In genomic region chr15:79004336-79004735, GRCh38 we compare ENCODE assay signal across 1 cellular context.
TF ChIP-seq lines count a peak whose summit lies in the region.

No MANE protein-coding gene starts in this region.

TF ChIP-seq in GM12878, 131 proteins besides CTCF, POLR2A, EP300 and RAD21 (continued from another document):
- TF ChIP-seq CHD2 (IDR thresholded peaks at IDR 0.05; ENCODE audit: borderline replicate concordance, low read depth, low read length) (peak; percentile 91), SMARCA5 (IDR thresholded peaks at IDR 0.05) (no peak; the same call in 1 of the 2 replicates), RCOR1 (conservative IDR thresholded peaks at IDR 0.05; ENCODE audit: low read depth, low read length) (0 out of 2 replicates have a peak, but pooled peaks have one; percentile 54), FOXM1 (IDR thresholded peaks at IDR 0.05; ENCODE audit: low read depth, low read length) (peak; percentile 90), CBX3 (IDR thresholded peaks at IDR 0.05; ENCODE audit: borderline replicate concordance, low read depth) (no peak), TAF1 (IDR thresholded peaks at IDR 0.05; ENCODE audit: borderline replicate concordance, low read depth, low read length) (no peak), NR2C2 (IDR thresholded peaks at IDR 0.05; ENCODE audit: borderline replicate concordance, control insufficient read depth, insufficient read length, low read depth) (no peak), YY1 (IDR thresholded peaks at IDR 0.05; ENCODE audit: low read depth, low read length) (peak; percentile 46; the same call in 1 of the 2 replicates), CEBPB (IDR thresholded peaks at IDR 0.05; ENCODE audit: borderline replicate concordance in 1 of 2, low read depth in 2 of 2, low read length in 2 of 2) (0 out of 4 replicates have a peak, but pooled peaks of 1 of the 2 experiments have one; percentile 35), POU2F2 (IDR thresholded peaks at IDR 0.05; ENCODE audit: borderline replicate concordance, low read depth, low read length) (peak; percentile 99), BRCA1 (IDR thresholded peaks at IDR 0.05; ENCODE audit: low read depth, low read length) (no peak), STAT1 (conservative IDR thresholded peaks at IDR 0.05) (no peak), ELK1 (IDR thresholded peaks at IDR 0.05; ENCODE audit: low read depth, low read length) (no peak), NR2C1 (IDR thresholded peaks at IDR 0.05) (no peak), PAX5 (IDR thresholded peaks at IDR 0.05; ENCODE audit: borderline replicate concordance, low read depth, low read length) (peak; percentile 83; the same call in 1 of the 2 replicates), POLR2AphosphoS2 (IDR thresholded peaks at IDR 0.05; ENCODE audit: low read depth, low read length) (no peak), CBX5 (IDR thresholded peaks at IDR 0.05; ENCODE audit: low read depth) (0 out of 2 replicates have a peak, but pooled peaks have one; percentile 48), YBX1 (IDR thresholded peaks at IDR 0.05) (no peak)
